Comparison of ENCODE assay signal across 10 cellular contexts in genomic region chr13:32911506-32911905, GRCh38.
A peak's percentile ranks its signal among the peaks of the same experiment; 100 is the strongest.
DNase-seq lines count a peak whose midpoint lies in the region; ATAC-seq and TF ChIP-seq lines count a peak whose summit lies in the region.
"Had no signal": no experiment of that assay in that cellular context is flagged by ENCODE, and none has a peak within 500 bp of the region (broad histone marks: within the 10 kb centered on the region; RNA-seq: fewer than 3 reads in every experiment).

No MANE protein-coding gene starts in this region.

- TF ChIP-seq CTCF in NB4 (IDR thresholded peaks at IDR 0.05; ENCODE audit: low read depth, low read length) (peak; percentile 49), spleen (IDR thresholded peaks at IDR 0.05 in 8 of 11, conservative IDR thresholded peaks at IDR 0.05 in 3 of 11) (peak in 6 of 11 experiments; percentile 31 to 52 (median 40))

- ATAC-seq in GM21390 (IDR thresholded peaks at IDR 0.05; ENCODE audit: unreplicated experiment) (peak; percentile 69), Right ventricle myocardium superior (ENCODE audit: poor library complexity) (peak; percentile 79)

- H3K27me3 ChIP-seq in spleen (replicated peaks in 1 of 7) = no peaks in the 10 kb centered on the region

- no peak overlapping the region for H3K27ac ChIP-seq in spleen
- H3K27ac ChIP-seq: skin epidermis had no signal

- peaks cover 0 to 8% (median 2%) of the 10 kb centered on the region in 8 donors for H3K9me3 ChIP-seq in spleen

- peak; percentile 56 for DNase-seq in EL
- DNase-seq in NB4 (ENCODE audit: low read depth) = peak; percentile 66
- peak; percentile 20 for DNase-seq in UCSD-AML1 (lab: John Stamatoyannopoulos, UW; ENCODE audit: unreplicated experiment)
- DNase-seq in Right ventricle myocardium superior = no peak
- no peak for DNase-seq in spleen
- DNase-seq in ureter (ENCODE audit: low spot score) = no peak
- DNase-seq in G401 (ENCODE audit: low spot score) = no peak
- DNase-seq: activated B cell treated with CpG ODN at 0.5 μM for 24 hours had no signal

- WGBS in spleen, 5 donors = 79 to 95% (median 93%) methylated on average over 2 of the region's 2 CpGs

- TF ChIP-seq POLR2A in NB4 (IDR thresholded peaks at IDR 0.05; ENCODE audit: extremely low read depth, insufficient read length) (no peak), spleen (IDR thresholded peaks at IDR 0.05) (no peak)

- H3K4me3 ChIP-seq in NB4 (ENCODE audit: low read depth, low read length) (no peak overlapping the region), spleen (no peak overlapping the region)
- H3K4me3 ChIP-seq: skin epidermis had no signal

- no peaks in the 10 kb centered on the region for H3K36me3 ChIP-seq in spleen

- intact Hi-C loops in Right ventricle myocardium superior (cut with DNase I) (no loop called here), spleen (cut with DNase I; ENCODE audit: low total_unique reads) (no loop called here)

- in situ Hi-C loops in G401 (cut with HindIII; ENCODE audit: low sequenced_read_pairs) = no loop called here

- no peaks in the 10 kb centered on the region for H3K4me1 ChIP-seq in spleen

Comparison
In these comparisons a context has a peak if more than half of its experiments do, and no peak if none do; other contexts are left out.
1. DNase-seq: peak in EL (single experiment), NB4 (single experiment) and UCSD-AML1 (single experiment); none in Right ventricle myocardium superior (single experiment), spleen (single experiment), ureter (single experiment) and G401 (single experiment).